21 cellular contexts compared by ENCODE assay signal in genomic region chr13:37690361-37690760, GRCh38.
"Had no signal": no experiment of that assay in that cellular context is flagged by ENCODE, and none has a peak within 500 bp of the region (broad histone marks: within the 10 kb centered on the region; RNA-seq: fewer than 3 reads in every experiment).

No MANE protein-coding gene starts in this region.

- H3K9ac ChIP-seq: KMS-11, SK-N-SH had no signal

- H3K4me3 ChIP-seq: K562 had no signal

- ATAC-seq: K562 had no signal

- DNase-seq: Kasumi-1, NCI-H1092, NCI-H1105 treated with DMSO at 0.1 percent for 48 hours, NCI-H1417 treated with DMSO at 0.1 percent for 48 hours, NCI-H146, NCI-H1694 treated with DMSO at 0.1 percent for 48 hours, NCI-H2029, NCI-H2081 treated with DMSO at 0.1 percent for 48 hours, NCI-H2171, NCI-H226, NCI-H446, NCI-H510A, NCI-H524 treated with DMSO at 0.1 percent for 48 hours, NCI-H69, NCI-H774, SHP77, SK-N-SH had no signal

- H3K4me2 ChIP-seq: KMS-11, SK-N-SH had no signal

- H3K27ac ChIP-seq: HL-60, KMS-11, RWPE1 had no signal
